28 cellular contexts compared by ENCODE assay signal in the genomic region with DNA sequence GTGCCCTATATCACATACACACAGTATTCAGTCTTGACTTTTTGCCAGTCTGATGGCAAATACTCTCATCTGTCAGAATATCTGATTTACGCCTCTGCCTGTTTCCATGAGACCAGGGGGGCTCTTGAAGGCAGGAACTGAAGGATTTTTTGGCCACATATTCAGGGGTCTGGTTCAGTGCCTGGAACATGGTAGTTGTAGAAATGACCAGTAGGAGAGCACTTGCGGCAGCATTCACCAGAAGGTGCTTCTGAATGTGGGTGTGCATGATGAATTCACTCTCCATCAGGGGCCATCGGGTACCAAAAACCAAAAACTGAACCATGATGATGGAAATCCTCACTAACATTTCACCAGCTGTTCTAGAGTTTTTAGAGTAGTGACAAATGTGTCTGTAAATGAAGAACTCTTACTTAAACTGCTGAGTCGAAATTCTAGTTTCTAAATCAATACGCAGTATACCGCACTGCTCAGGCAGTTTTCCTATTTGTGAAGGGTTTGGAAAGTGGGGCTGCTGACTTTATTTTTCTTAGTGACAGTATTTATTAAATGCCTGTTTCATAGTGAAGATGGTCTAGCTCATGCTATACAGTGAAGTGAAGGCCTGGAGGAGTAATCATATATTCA. TPM values are rescaled to one million over a fixed set of nuclear protein-coding genes. Genes with fewer than 3 reads are reported as not detected.
"Had no signal": no experiment of that assay in that cellular context is flagged by ENCODE, and none has a peak within 500 bp of the region (broad histone marks: within the 10 kb centered on the region; RNA-seq: fewer than 3 reads in every experiment).

No MANE protein-coding gene starts in this region.

- H3K36me3 Mint-ChIP-seq: naive thymus-derived CD8-positive, alpha-beta T cell had no signal

- H3K36me3 ChIP-seq: esophagus squamous epithelium, lower lobe of right lung, neural progenitor cell had no signal

- H3K4me3 Mint-ChIP-seq: activated B cell treated with CpG ODN at 0.5 μM for 24 hours; activated T-helper 1 cell treated with anti-CD3 and anti-CD28 coated beads, Interleukin-12 subunit alpha, Interleukin-12 subunit beta, Interleukin-2, Interleukin-4 antibody, amounts not matched to agents 30 ng/mL and 10 ng/mL and 1 ng/mL, durations not matched to agents 14 hours and 24 hours and 36 hours; central memory CD8-positive, alpha-beta T cell; naive thymus-derived CD8-positive, alpha-beta T cell; neural progenitor cell; stimulated activated naive B cell treated with anti-CD40 and anti-IgM and Interleukin-4, amounts not matched to agents 10 μg/mL and 1 μg/mL and 100 μg/mL, for 72 hours; T-helper 2 cell treated with Interferon-gamma antibody and Interleukin-4, amounts not matched to agents 5 μg/mL and 100 μg/mL, for 36 hours had no signal

- H3K27me3 ChIP-seq: left lung, neural progenitor cell, right atrium auricular region had no signal

- H3K9ac ChIP-seq: neural progenitor cell, parathyroid adenoma had no signal

- H3K4me2 ChIP-seq: neural progenitor cell, smooth muscle cell had no signal

- DNase-seq: activated B cell treated with CpG ODN at 0.5 μM for 24 hours; activated CD8-positive, alpha-beta memory T cell treated with anti-CD3 and anti-CD28 coated beads, Interleukin-2, amount 50 U/mL, for 48 hours; activated gamma-delta T cell; activated naive CD4-positive, alpha-beta T cell treated with anti-CD3 and anti-CD28 coated beads, Interleukin-2, amount 50 U/mL, for 16 hours; anterior cingulate cortex; dermis blood vessel endothelial cell; effector CD4-positive, alpha-beta T cell; esophagus squamous epithelium; glutamatergic neuron; left lung; lower lobe of right lung; mesenchymal stem cell; naive thymus-derived CD8-positive, alpha-beta T cell; occipital lobe; stimulated activated CD4-positive, alpha-beta T cell treated with anti-CD3 and anti-CD28 coated beads, Interleukin-1b, Interleukin-23, amount 100 ng/mL, for 48 hours; stimulated activated CD4-positive, alpha-beta T cell treated with anti-CD3 and anti-CD28 coated beads, Interleukin-4, amount 100 ng/mL, for 4 hours; stimulated activated CD8-positive, alpha-beta memory T cell treated with anti-CD3 and anti-CD28 coated beads, Interleukin-4, amount 100 ng/mL, for 48 hours; stimulated activated naive B cell treated with anti-CD40 and anti-IgM and Interleukin-4, amounts not matched to agents 10 μg/mL and 1 μg/mL and 100 μg/mL, for 72 hours; trophoblast cell had no signal

- H3K9me3 ChIP-seq: esophagus squamous epithelium, left lung, lower lobe of right lung, right atrium auricular region, thoracic aorta had no signal

- H2AFZ ChIP-seq: neural progenitor cell, parathyroid adenoma had no signal

- H3K27ac ChIP-seq: epithelial cell of prostate, esophagus squamous epithelium, left lung, lower lobe of right lung, neural progenitor cell, parathyroid adenoma, right atrium auricular region, thoracic aorta had no signal

- H3K4me3 ChIP-seq: esophagus squamous epithelium, left lung, lower lobe of right lung, neural progenitor cell, right atrium auricular region, smooth muscle cell, thoracic aorta had no signal

- H3K4me1 Mint-ChIP-seq: activated B cell treated with CpG ODN at 0.5 μM for 24 hours; central memory CD8-positive, alpha-beta T cell; naive thymus-derived CD8-positive, alpha-beta T cell; stimulated activated naive B cell treated with anti-CD40 and anti-IgM and Interleukin-4, amounts not matched to agents 10 μg/mL and 1 μg/mL and 100 μg/mL, for 72 hours had no signal

- ATAC-seq: left lung; lower lobe of right lung; naive thymus-derived CD8-positive, alpha-beta T cell; stimulated activated naive B cell treated with anti-CD40 and anti-IgM and Interleukin-4, amounts not matched to agents 10 μg/mL and 1 μg/mL and 100 μg/mL, for 72 hours had no signal

- H3K4me1 ChIP-seq: lower lobe of right lung, neural progenitor cell, parathyroid adenoma had no signal

- H3K9me3 Mint-ChIP-seq: activated B cell treated with CpG ODN at 0.5 μM for 24 hours; activated T-helper 1 cell treated with anti-CD3 and anti-CD28 coated beads, Interleukin-12 subunit alpha, Interleukin-12 subunit beta, Interleukin-2, Interleukin-4 antibody, amounts not matched to agents 30 ng/mL and 10 ng/mL and 1 ng/mL, durations not matched to agents 14 hours and 24 hours and 36 hours; central memory CD8-positive, alpha-beta T cell; naive thymus-derived CD8-positive, alpha-beta T cell; neural progenitor cell; stimulated activated naive B cell treated with anti-CD40 and anti-IgM and Interleukin-4, amounts not matched to agents 10 μg/mL and 1 μg/mL and 100 μg/mL, for 72 hours; T-helper 2 cell treated with Interferon-gamma antibody and Interleukin-4, amounts not matched to agents 5 μg/mL and 100 μg/mL, for 36 hours had no signal

- H3K27ac Mint-ChIP-seq: activated B cell treated with CpG ODN at 0.5 μM for 24 hours; activated T-helper 1 cell treated with anti-CD3 and anti-CD28 coated beads, Interleukin-12 subunit alpha, Interleukin-12 subunit beta, Interleukin-2, Interleukin-4 antibody, amounts not matched to agents 30 ng/mL and 10 ng/mL and 1 ng/mL, durations not matched to agents 14 hours and 24 hours and 36 hours; naive thymus-derived CD8-positive, alpha-beta T cell; neural progenitor cell; stimulated activated naive B cell treated with anti-CD40 and anti-IgM and Interleukin-4, amounts not matched to agents 10 μg/mL and 1 μg/mL and 100 μg/mL, for 72 hours; T-helper 2 cell treated with Interferon-gamma antibody and Interleukin-4, amounts not matched to agents 5 μg/mL and 100 μg/mL, for 36 hours had no signal

RNA-seq across cellular contexts. Expression of gene MERTK, which starts 54.6 kb away (rescaled TPM):
- total RNA-seq: activated B cell treated with CpG ODN at 0.5 μM for 24 hours had no signal
- polyA plus RNA-seq: naive thymus-derived CD8-positive, alpha-beta T cell had no signal
